ENCODE assay signal across 1 cellular context in genomic region chr17:79990051-79990592, GRCh38.
TF ChIP-seq lines count a peak whose summit lies in the region.

No MANE protein-coding gene starts in this region.

TF ChIP-seq in HepG2, 621 proteins besides CTCF, POLR2A, EP300 and RAD21 (continues in another document):
- no peak for TF ChIP-seq PLRG1 (conservative IDR thresholded peaks at IDR 0.05)
- no peak for TF ChIP-seq KDM6A (CRISPR knock-in tag; IDR thresholded peaks at IDR 0.05; ENCODE audit: low read depth)
- TF ChIP-seq ZNF101 (CRISPR knock-in tag; IDR thresholded peaks at IDR 0.05; ENCODE audit: borderline replicate concordance, low read depth), result no peak
- no peak for TF ChIP-seq SIX1 (CRISPR knock-in tag; IDR thresholded peaks at IDR 0.05; ENCODE audit: borderline replicate concordance)
- TF ChIP-seq DBP (CRISPR knock-in tag; IDR thresholded peaks at IDR 0.05; ENCODE audit: not compliant biosample characterization), result no peak
- no peak for TF ChIP-seq ATF7 (IDR thresholded peaks at IDR 0.05)
- TF ChIP-seq ATF7 (CRISPR knock-in tag; IDR thresholded peaks at IDR 0.05), result no peak
- TF ChIP-seq MXI1 (IDR thresholded peaks at IDR 0.05; ENCODE audit: borderline replicate concordance, low read depth, low read length), result peak; percentile 38; the same call in 1 of the 3 replicates
- peak; percentile 49; the same call in 1 of the 2 replicates for TF ChIP-seq SP5 (CRISPR knock-in tag; IDR thresholded peaks at IDR 0.05; ENCODE audit: borderline replicate concordance, low read depth)
- no peak for TF ChIP-seq RFX3 (CRISPR knock-in tag; IDR thresholded peaks at IDR 0.05)
- peak; percentile 76; the same call in 1 of the 2 replicates for TF ChIP-seq CBX5 (CRISPR knock-in tag; IDR thresholded peaks at IDR 0.05; ENCODE audit: borderline replicate concordance)
- no peak for TF ChIP-seq ZNF75D (CRISPR knock-in tag; IDR thresholded peaks at IDR 0.05; ENCODE audit: borderline replicate concordance)
- no peak for TF ChIP-seq IRX3 (CRISPR knock-in tag; IDR thresholded peaks at IDR 0.05; ENCODE audit: borderline replicate concordance, low read depth)
- 0 out of 2 replicates have a peak, but pooled peaks have one; percentile 62 for TF ChIP-seq FOXO4 (CRISPR knock-in tag; conservative IDR thresholded peaks at IDR 0.05)
- 0 out of 2 replicates have a peak, but pooled peaks have one; percentile 55 for TF ChIP-seq RNF2 (conservative IDR thresholded peaks at IDR 0.05; ENCODE audit: low read depth)
- TF ChIP-seq REPIN1 (CRISPR knock-in tag; IDR thresholded peaks at IDR 0.05; ENCODE audit: borderline replicate concordance, low read depth), result 0 out of 2 replicates have a peak, but pooled peaks have one; percentile 26
- peak; percentile 87 for TF ChIP-seq RXRA (CRISPR knock-in tag; IDR thresholded peaks at IDR 0.05)
- TF ChIP-seq EZH2 (conservative IDR thresholded peaks at IDR 0.05; ENCODE audit: low read depth, low read length), result no peak
- TF ChIP-seq ZNF609 (CRISPR knock-in tag; IDR thresholded peaks at IDR 0.05; ENCODE audit: borderline replicate concordance), result peak; percentile 79
- no peak; the same call in 1 of the 2 replicates for TF ChIP-seq AKAP8 (CRISPR knock-in tag; IDR thresholded peaks at IDR 0.05)
- TF ChIP-seq ZNF558 (CRISPR knock-in tag; IDR thresholded peaks at IDR 0.05; ENCODE audit: borderline replicate concordance), result no peak
- TF ChIP-seq DPF2 (CRISPR knock-in tag; IDR thresholded peaks at IDR 0.05; ENCODE audit: borderline replicate concordance, low read depth), result peak; percentile 58; the same call in 1 of the 2 replicates
- TF ChIP-seq MBNL3 (CRISPR knock-in tag; conservative IDR thresholded peaks at IDR 0.05), result no peak
- no peak; the same call in 1 of the 2 replicates for TF ChIP-seq ZSCAN29 (CRISPR knock-in tag; conservative IDR thresholded peaks at IDR 0.05)
- peak; percentile 61; the same call in 1 of the 2 replicates for TF ChIP-seq TFDP1 (CRISPR knock-in tag; IDR thresholded peaks at IDR 0.05; ENCODE audit: borderline replicate concordance)
- TF ChIP-seq ZNF530 (CRISPR knock-in tag; IDR thresholded peaks at IDR 0.05; ENCODE audit: low read depth), result no peak
- no peak for TF ChIP-seq TMF1 (CRISPR knock-in tag; IDR thresholded peaks at IDR 0.05; ENCODE audit: low read depth)
- no peak for TF ChIP-seq CENPT (CRISPR knock-in tag; IDR thresholded peaks at IDR 0.05; ENCODE audit: low read depth)
- TF ChIP-seq ZSCAN31 (CRISPR knock-in tag; IDR thresholded peaks at IDR 0.05; ENCODE audit: low read depth), result no peak
- TF ChIP-seq ZSCAN30 (CRISPR knock-in tag; IDR thresholded peaks at IDR 0.05), result no peak
- TF ChIP-seq TP53 (CRISPR knock-in tag; conservative IDR thresholded peaks at IDR 0.05), result 0 out of 2 replicates have a peak, but pooled peaks have one; percentile 42
- 0 out of 2 replicates have a peak, but pooled peaks have one; percentile 76 for TF ChIP-seq STAT5B (CRISPR knock-in tag; IDR thresholded peaks at IDR 0.05)
- TF ChIP-seq MAZ (IDR thresholded peaks at IDR 0.05; ENCODE audit: borderline replicate concordance, low read depth, low read length), result no peak
- peak; percentile 83 for TF ChIP-seq MAZ (CRISPR knock-in tag; IDR thresholded peaks at IDR 0.05; ENCODE audit: low read depth)
- TF ChIP-seq KLF11 (CRISPR knock-in tag; IDR thresholded peaks at IDR 0.05), result no peak
- no peak for TF ChIP-seq PHF5A (CRISPR knock-in tag; IDR thresholded peaks at IDR 0.05; ENCODE audit: low read depth, unreplicated experiment)
- no peak; the same call in 1 of the 2 replicates for TF ChIP-seq ZNF143 (CRISPR knock-in tag; IDR thresholded peaks at IDR 0.05)
- TF ChIP-seq SMARCE1 (IDR thresholded peaks at IDR 0.05; ENCODE audit: borderline replicate concordance), result no peak
- TF ChIP-seq ZNF280B (CRISPR knock-in tag; IDR thresholded peaks at IDR 0.05; ENCODE audit: borderline replicate concordance), result no peak
- TF ChIP-seq ZNF446 (CRISPR knock-in tag; IDR thresholded peaks at IDR 0.05), result no peak
- no peak for TF ChIP-seq SNAI1 (CRISPR knock-in tag; IDR thresholded peaks at IDR 0.05; ENCODE audit: borderline replicate concordance)
- TF ChIP-seq PCBP2 (optimal IDR thresholded peaks at IDR 0.05; ENCODE audit: low read depth, low read length, poor library complexity, severe bottlenecking), result no peak
- TF ChIP-seq KMT2B (CRISPR knock-in tag; IDR thresholded peaks at IDR 0.05), result peak; percentile 63; the same call in 1 of the 2 replicates
- no peak for TF ChIP-seq ZMAT5 (CRISPR knock-in tag; IDR thresholded peaks at IDR 0.05; ENCODE audit: borderline replicate concordance, low read depth)
- peak; percentile 81 for TF ChIP-seq SAP130 (CRISPR knock-in tag; IDR thresholded peaks at IDR 0.05; ENCODE audit: low read depth)
- TF ChIP-seq ZSCAN25 (CRISPR knock-in tag; IDR thresholded peaks at IDR 0.05), result no peak
- TF ChIP-seq POGK (CRISPR knock-in tag; conservative IDR thresholded peaks at IDR 0.05), result peak; percentile 35; the same call in 1 of the 2 replicates
- TF ChIP-seq ZNF674 (CRISPR knock-in tag; IDR thresholded peaks at IDR 0.05; ENCODE audit: low read depth), result no peak
- TF ChIP-seq NAIF1 (CRISPR knock-in tag; IDR thresholded peaks at IDR 0.05; ENCODE audit: borderline replicate concordance), result peak; percentile 72; the same call in 1 of the 2 replicates
- TF ChIP-seq WIZ (CRISPR knock-in tag; IDR thresholded peaks at IDR 0.05), result no peak
- no peak for TF ChIP-seq EEA1 (CRISPR knock-in tag; IDR thresholded peaks at IDR 0.05; ENCODE audit: borderline replicate concordance)
- peak in 1 of 2 experiments; percentile 95; a peak in 2 of 4 replicates for TF ChIP-seq KLF16 (CRISPR knock-in tag; IDR thresholded peaks at IDR 0.05)
- peak; percentile 59; the same call in 1 of the 2 replicates for TF ChIP-seq ZNF747 (CRISPR knock-in tag; IDR thresholded peaks at IDR 0.05; ENCODE audit: borderline replicate concordance)
- TF ChIP-seq MYC (CRISPR knock-in tag; IDR thresholded peaks at IDR 0.05; ENCODE audit: borderline replicate concordance), result peak; percentile 84; the same call in 1 of the 2 replicates
- no peak; the same call in 1 of the 2 replicates for TF ChIP-seq KAT8 (CRISPR knock-in tag; IDR thresholded peaks at IDR 0.05)
- TF ChIP-seq NR2F2 (IDR thresholded peaks at IDR 0.05; ENCODE audit: borderline replicate concordance, low read depth), result no peak
- no peak for TF ChIP-seq MIXL1 (CRISPR knock-in tag; IDR thresholded peaks at IDR 0.05)
- no peak for TF ChIP-seq KLF12 (CRISPR knock-in tag; IDR thresholded peaks at IDR 0.05; ENCODE audit: borderline replicate concordance)
- TF ChIP-seq GTF2F1 (IDR thresholded peaks at IDR 0.05; ENCODE audit: low read length), result no peak
- TF ChIP-seq HNF1B (CRISPR knock-in tag; IDR thresholded peaks at IDR 0.05), result peak; percentile 66; the same call in 1 of the 2 replicates
- peak; percentile 94 for TF ChIP-seq RARA (CRISPR knock-in tag; IDR thresholded peaks at IDR 0.05)
